In genomic region chr12:40310201-40310600, GRCh38 we compare ENCODE assay signal across 22 cellular contexts.
"Had no signal": no experiment of that assay in that cellular context is flagged by ENCODE, and none has a peak within 500 bp of the region (broad histone marks: within the 10 kb centered on the region; RNA-seq: fewer than 3 reads in every experiment).

No MANE protein-coding gene starts in this region.

- H3K9me3 ChIP-seq: left lung, stomach had no signal

- H3K27me3 ChIP-seq: left lung, stomach had no signal

- H3K9me3 Mint-ChIP-seq: activated CD8-positive, alpha-beta T cell treated with anti-CD3 and anti-CD28 coated beads for 36 hours; activated naive CD8-positive, alpha-beta T cell treated with anti-CD3 and anti-CD28 coated beads, Interleukin-2, amount 10 ng/mL, durations not matched to agents 7 days and 5 days; activated T-helper 17 cell treated with anti-CD3 and anti-CD28 coated beads, Interleukin-2, amount 50 U/mL, for 72 hours; endodermal cell; nephron progenitor cell; stimulated activated effector memory CD8-positive, alpha-beta T cell treated with anti-CD3 and anti-CD28 coated beads, Interleukin-12 subunit alpha, Interleukin-12 subunit beta, amount 100 ng/mL, for 72 hours; T-helper 2 cell treated with Interferon-gamma antibody and Interleukin-4, amounts not matched to agents 5 μg/mL and 100 μg/mL, for 36 hours; type B pancreatic cell had no signal

- H3K4me2 ChIP-seq: smooth muscle cell had no signal

- DNase-seq: activated CD4-positive, alpha-beta T cell treated with anti-CD3 and anti-CD28 coated beads for 48 hours; activated CD8-positive, alpha-beta T cell treated with anti-CD3 and anti-CD28 coated beads for 36 hours; activated naive CD4-positive, alpha-beta T cell treated with Interleukin-2 at 50 U/mL for 16 hours; activated naive CD8-positive, alpha-beta T cell treated with anti-CD3 and anti-CD28 coated beads, Interleukin-2, amount 10 ng/mL, durations not matched to agents 7 days and 5 days; activated T-cell treated with anti-CD3 and anti-CD28 coated beads, Interleukin-2, amount 50 U/mL, for 1 hour; endodermal cell; foreskin fibroblast; glutamatergic neuron; left lung; nephron progenitor cell; stimulated activated CD4-positive, alpha-beta T cell treated with anti-CD3 and anti-CD28 coated beads, Interleukin-4, amount 100 ng/mL, for 24 hours; stomach; SW 1271 had no signal

- H3K4me1 Mint-ChIP-seq: activated naive CD8-positive, alpha-beta T cell treated with anti-CD3 and anti-CD28 coated beads, Interleukin-2, amount 10 ng/mL, durations not matched to agents 7 days and 5 days; activated T-helper 17 cell treated with anti-CD3 and anti-CD28 coated beads, Interleukin-2, amount 50 U/mL, for 72 hours; nephron progenitor cell; stimulated activated effector memory CD8-positive, alpha-beta T cell treated with anti-CD3 and anti-CD28 coated beads, Interleukin-12 subunit alpha, Interleukin-12 subunit beta, amount 100 ng/mL, for 72 hours had no signal

- H3K4me1 ChIP-seq: left lung, stomach had no signal

- H3K36me3 Mint-ChIP-seq: activated naive CD8-positive, alpha-beta T cell treated with anti-CD3 and anti-CD28 coated beads, Interleukin-2, amount 10 ng/mL, durations not matched to agents 7 days and 5 days; stimulated activated effector memory CD8-positive, alpha-beta T cell treated with anti-CD3 and anti-CD28 coated beads, Interleukin-12 subunit alpha, Interleukin-12 subunit beta, amount 100 ng/mL, for 72 hours; type B pancreatic cell had no signal

- H3K27me3 Mint-ChIP-seq: activated CD8-positive, alpha-beta T cell treated with anti-CD3 and anti-CD28 coated beads for 36 hours; activated T-helper 17 cell treated with anti-CD3 and anti-CD28 coated beads, Interleukin-2, amount 50 U/mL, for 72 hours; type B pancreatic cell had no signal

- H3K27ac ChIP-seq: epithelial cell of prostate, left lung, stomach had no signal

- ATAC-seq: activated CD8-positive, alpha-beta T cell treated with anti-CD3 and anti-CD28 coated beads for 36 hours; activated T-helper 17 cell treated with anti-CD3 and anti-CD28 coated beads, Interleukin-2, amount 50 U/mL, for 72 hours; left lung; sciatic nerve; stimulated activated effector memory CD8-positive, alpha-beta T cell treated with anti-CD3 and anti-CD28 coated beads, Interleukin-12 subunit alpha, Interleukin-12 subunit beta, amount 100 ng/mL, for 72 hours had no signal

- H3K27ac Mint-ChIP-seq: activated CD8-positive, alpha-beta T cell treated with anti-CD3 and anti-CD28 coated beads for 36 hours; activated naive CD8-positive, alpha-beta T cell treated with anti-CD3 and anti-CD28 coated beads, Interleukin-2, amount 10 ng/mL, durations not matched to agents 7 days and 5 days; activated T-helper 17 cell treated with anti-CD3 and anti-CD28 coated beads, Interleukin-2, amount 50 U/mL, for 72 hours; endodermal cell; nephron progenitor cell; stimulated activated effector memory CD8-positive, alpha-beta T cell treated with anti-CD3 and anti-CD28 coated beads, Interleukin-12 subunit alpha, Interleukin-12 subunit beta, amount 100 ng/mL, for 72 hours; T-helper 2 cell treated with Interferon-gamma antibody and Interleukin-4, amounts not matched to agents 5 μg/mL and 100 μg/mL, for 36 hours; type B pancreatic cell had no signal

- H3K4me3 Mint-ChIP-seq: activated CD8-positive, alpha-beta T cell treated with anti-CD3 and anti-CD28 coated beads for 36 hours; activated naive CD8-positive, alpha-beta T cell treated with anti-CD3 and anti-CD28 coated beads, Interleukin-2, amount 10 ng/mL, durations not matched to agents 7 days and 5 days; activated T-helper 17 cell treated with anti-CD3 and anti-CD28 coated beads, Interleukin-2, amount 50 U/mL, for 72 hours; endodermal cell; nephron progenitor cell; stimulated activated effector memory CD8-positive, alpha-beta T cell treated with anti-CD3 and anti-CD28 coated beads, Interleukin-12 subunit alpha, Interleukin-12 subunit beta, amount 100 ng/mL, for 72 hours; T-helper 2 cell treated with Interferon-gamma antibody and Interleukin-4, amounts not matched to agents 5 μg/mL and 100 μg/mL, for 36 hours; type B pancreatic cell had no signal

- FAIRE-seq: keratinocyte, TTC549 had no signal

- H3K4me3 ChIP-seq: left lung, smooth muscle cell, stomach had no signal
